23 cellular contexts compared by ENCODE assay signal in genomic region chr13:81683526-81683925, GRCh38.
"Had no signal": no experiment of that assay in that cellular context is flagged by ENCODE, and none has a peak within 500 bp of the region (broad histone marks: within the 10 kb centered on the region; RNA-seq: fewer than 3 reads in every experiment).

No MANE protein-coding gene starts in this region.

- H3K27me3 Mint-ChIP-seq: naive B cell had no signal

- H3K4me1 Mint-ChIP-seq: naive B cell had no signal

- DNase-seq: dermis blood vessel endothelial cell; dorsolateral prefrontal cortex; effector CD4-positive, alpha-beta T cell; effector memory CD4-positive, alpha-beta T cell; erythroblast; esophagus squamous epithelium; foreskin fibroblast; foreskin melanocyte; gastrocnemius medialis; glutamatergic neuron; head of caudate nucleus; heart right ventricle; hippocampal formation; left colon; left lung; left ventricle myocardium superior; lower lobe of right lung; mesenchymal stem cell; mucosa of descending colon; naive B cell had no signal

- H3K27ac Mint-ChIP-seq: mesothelial cell of epicardium, naive B cell had no signal

- H3K4me3 Mint-ChIP-seq: mesothelial cell of epicardium, naive B cell had no signal

- H3K36me3 Mint-ChIP-seq: mesothelial cell of epicardium, naive B cell had no signal

- H3K4me3 ChIP-seq: coronary artery, dorsolateral prefrontal cortex, esophagus squamous epithelium, gastrocnemius medialis, heart right ventricle, left lung, lower lobe of right lung, mucosa of descending colon had no signal

- ATAC-seq: esophagus mucosa, gastrocnemius medialis, heart right ventricle, left colon, left lung, left ventricle myocardium superior, lower lobe of right lung, mucosa of descending colon had no signal
